ENCODE assay signal across 1 cellular context in the genomic region with DNA sequence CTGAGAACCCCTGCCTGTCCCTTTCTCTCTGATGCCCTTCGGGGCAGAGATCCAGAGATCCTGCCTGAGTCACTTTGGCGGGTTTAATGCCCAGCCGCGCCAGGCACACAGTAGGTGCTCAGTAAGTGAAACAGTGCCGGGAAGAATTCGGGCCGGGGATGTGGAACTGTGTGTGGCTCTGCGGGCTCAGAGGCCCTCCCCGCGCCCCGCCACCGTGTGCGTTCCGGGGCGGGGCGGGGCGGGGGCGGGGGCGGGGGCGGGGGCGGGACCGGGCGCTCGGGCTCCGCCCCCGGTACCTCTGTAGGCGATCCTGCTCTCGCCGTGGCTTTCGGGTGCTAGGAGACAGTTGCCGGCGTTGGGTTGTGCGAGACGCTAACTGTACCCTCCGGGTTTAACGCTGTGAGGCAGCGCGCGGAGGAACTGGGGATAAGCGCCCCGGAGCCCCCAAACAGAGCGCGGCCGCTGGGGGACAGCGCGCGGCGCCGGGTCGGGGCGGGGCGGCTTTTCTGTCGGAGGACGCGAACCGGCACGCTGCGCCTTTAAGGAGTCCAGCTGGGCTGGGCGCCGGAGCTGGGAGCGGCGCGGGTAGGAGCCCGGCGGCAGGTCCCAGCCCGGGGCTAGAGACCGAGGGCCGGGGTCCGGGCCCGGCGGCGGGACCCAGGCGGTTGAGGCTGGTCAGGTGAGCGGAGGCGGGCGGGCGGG.
TF ChIP-seq lines count a peak whose summit lies in the region.

A gene with protein sequence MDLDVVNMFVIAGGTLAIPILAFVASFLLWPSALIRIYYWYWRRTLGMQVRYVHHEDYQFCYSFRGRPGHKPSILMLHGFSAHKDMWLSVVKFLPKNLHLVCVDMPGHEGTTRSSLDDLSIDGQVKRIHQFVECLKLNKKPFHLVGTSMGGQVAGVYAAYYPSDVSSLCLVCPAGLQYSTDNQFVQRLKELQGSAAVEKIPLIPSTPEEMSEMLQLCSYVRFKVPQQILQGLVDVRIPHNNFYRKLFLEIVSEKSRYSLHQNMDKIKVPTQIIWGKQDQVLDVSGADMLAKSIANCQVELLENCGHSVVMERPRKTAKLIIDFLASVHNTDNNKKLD (plus strand): TSS at position 555 of the 702 bp plus-strand sequence. CDS start 18,795 bp downstream, outside the sequence.

TF ChIP-seq in HEK293, 187 proteins besides CTCF, POLR2A, EP300 and RAD21 (continued from another document):
- TF ChIP-seq ZNF747 (tag by site-specific recombination; IDR thresholded peaks at IDR 0.05), result no peak
- no peak; the same call in 1 of the 2 replicates for TF ChIP-seq ZNF629 (tag by site-specific recombination; IDR thresholded peaks at IDR 0.05)
- TF ChIP-seq ZEB2 (tag by site-specific recombination; IDR thresholded peaks at IDR 0.05), result 0 out of 2 replicates have a peak, but pooled peaks have one; percentile 21
- peak; percentile 83 for TF ChIP-seq KLF9 (tag by site-specific recombination; IDR thresholded peaks at IDR 0.05; ENCODE audit: low read depth)
- TF ChIP-seq KLF8 (tag by site-specific recombination; IDR thresholded peaks at IDR 0.05), result peak; percentile 81; the same call in 1 of the 2 replicates
- TF ChIP-seq ZBTB17 (tag by site-specific recombination; IDR thresholded peaks at IDR 0.05), result no peak
- no peak for TF ChIP-seq GLI4 (tag by site-specific recombination; IDR thresholded peaks at IDR 0.05)
- no peak for TF ChIP-seq ZNF426 (tag by site-specific recombination; IDR thresholded peaks at IDR 0.05)
- TF ChIP-seq, protein P1, sequence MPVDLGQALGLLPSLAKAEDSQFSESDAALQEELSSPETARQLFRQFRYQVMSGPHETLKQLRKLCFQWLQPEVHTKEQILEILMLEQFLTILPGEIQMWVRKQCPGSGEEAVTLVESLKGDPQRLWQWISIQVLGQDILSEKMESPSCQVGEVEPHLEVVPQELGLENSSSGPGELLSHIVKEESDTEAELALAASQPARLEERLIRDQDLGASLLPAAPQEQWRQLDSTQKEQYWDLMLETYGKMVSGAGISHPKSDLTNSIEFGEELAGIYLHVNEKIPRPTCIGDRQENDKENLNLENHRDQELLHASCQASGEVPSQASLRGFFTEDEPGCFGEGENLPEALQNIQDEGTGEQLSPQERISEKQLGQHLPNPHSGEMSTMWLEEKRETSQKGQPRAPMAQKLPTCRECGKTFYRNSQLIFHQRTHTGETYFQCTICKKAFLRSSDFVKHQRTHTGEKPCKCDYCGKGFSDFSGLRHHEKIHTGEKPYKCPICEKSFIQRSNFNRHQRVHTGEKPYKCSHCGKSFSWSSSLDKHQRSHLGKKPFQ (tag by site-specific recombination; IDR thresholded peaks at IDR 0.05), result no peak
